In the genomic region with DNA sequence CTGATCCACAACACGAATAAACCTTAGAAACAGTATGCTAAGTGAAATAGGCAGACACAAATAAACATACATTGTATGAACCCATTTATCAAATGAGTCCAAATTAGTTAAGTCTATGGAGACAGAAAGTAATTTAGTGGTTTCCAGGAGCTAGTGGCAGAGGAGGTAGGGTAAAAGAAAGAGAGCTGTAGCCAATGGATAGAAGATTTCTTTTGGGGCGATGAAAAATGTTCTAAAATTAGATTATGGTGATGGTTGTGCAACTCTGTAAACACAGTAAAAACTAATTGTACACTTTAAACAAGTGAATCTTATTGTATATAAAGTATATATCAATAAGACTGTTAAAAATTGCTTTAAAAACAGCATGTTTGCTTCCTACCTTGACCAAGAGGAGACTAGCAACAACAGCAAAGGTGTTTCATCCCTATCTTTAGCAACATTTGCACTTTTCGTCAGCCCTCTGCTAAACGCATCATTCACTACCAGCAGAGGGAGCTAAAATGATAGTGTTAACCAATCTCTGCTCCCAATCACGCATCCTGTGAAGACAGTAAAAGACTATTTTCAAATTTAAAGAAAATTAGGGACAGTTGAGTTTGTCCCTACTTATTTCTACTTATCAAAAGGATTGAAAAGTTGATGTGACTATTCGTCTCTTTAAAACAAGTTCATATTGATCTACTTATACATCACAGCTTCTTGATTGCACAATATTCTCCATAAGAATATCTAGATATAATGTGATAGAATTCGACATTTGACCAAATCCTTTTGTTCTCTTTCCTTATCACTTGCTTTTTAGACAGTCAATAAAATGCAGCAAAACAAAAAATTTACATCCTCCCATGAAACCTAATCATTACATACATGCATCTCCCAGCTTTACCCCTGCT, we compare ENCODE assay signal across 8 cellular contexts. TPM values are rescaled to one million over a fixed set of nuclear protein-coding genes. Genes with fewer than 3 reads are reported as not detected.
DNase-seq lines count a peak whose midpoint lies in the region; ATAC-seq and TF ChIP-seq lines count a peak whose summit lies in the region.

No MANE protein-coding gene starts in this region.

- TF ChIP-seq CTCF in activated B cell treated with CpG ODN at 0.5 μM for 24 hours (IDR thresholded peaks at IDR 0.05) (no peak), retinal pigment epithelial cell (conservative IDR thresholded peaks at IDR 0.05; ENCODE audit: low read depth, low read length) (peak; percentile 86)

- H3K4me3 Mint-ChIP-seq in activated B cell treated with CpG ODN at 0.5 μM for 24 hours, result no peak overlapping the region

- DNase-seq in COR-L47 (lab: John Stamatoyannopoulos, UW) (peak; percentile 67), NCI-H2081 treated with DMSO at 0.1 percent for 48 hours (lab: John Stamatoyannopoulos, UW) (peak; percentile 10), activated B cell treated with CpG ODN at 0.5 μM for 24 hours (no peak), glomerular visceral epithelial cell (ENCODE audit: extremely low spot score) (peak; percentile 45), retinal pigment epithelial cell (ENCODE audit: low read depth) (no peak), UCSD-AML1 (lab: John Stamatoyannopoulos, UW; ENCODE audit: unreplicated experiment) (no peak)

- ATAC-seq in GM18867 (IDR thresholded peaks at IDR 0.05; ENCODE audit: unreplicated experiment) (peak; percentile 91), HG03066 (IDR thresholded peaks at IDR 0.05; ENCODE audit: low read depth, unreplicated experiment) (peak; percentile 75), activated B cell treated with CpG ODN at 0.5 μM for 24 hours (ENCODE audit: low read depth) (peak; percentile 54)

- H3K36me3 Mint-ChIP-seq in activated B cell treated with CpG ODN at 0.5 μM for 24 hours (ENCODE audit: low read depth), result no peaks in the 10 kb centered on the region

- no peak overlapping the region for H3K27ac Mint-ChIP-seq in activated B cell treated with CpG ODN at 0.5 μM for 24 hours

- intact Hi-C loops in activated B cell treated with CpG ODN at 0.5 μM for 24 hours (cut with micrococcal nuclease), result loop anchor here (1.0 to 2.0 kb wide), 4 partner anchors 136 to 429 kb away; no protein-coding TSS in a partner anchor

- H3K4me1 Mint-ChIP-seq in activated B cell treated with CpG ODN at 0.5 μM for 24 hours, result no peaks in the 10 kb centered on the region

- H3K27me3 Mint-ChIP-seq in activated B cell treated with CpG ODN at 0.5 μM for 24 hours, result no peaks in the 10 kb centered on the region

- CTCF ChIA-PET in activated B cell treated with CpG ODN at 0.5 μM for 24 hours (lab: Charles Lee), result interaction anchor here (0.9 to 3.7 kb wide), 10 partner anchors 12 to 430 kb away, joined by 3 to 62 read pairs (median 3); no protein-coding TSS in a partner anchor

- no peak overlapping the region for H3K4me3 ChIP-seq in retinal pigment epithelial cell (ENCODE audit: low read length)

- peaks cover 20% of the 10 kb centered on the region for H3K9me3 Mint-ChIP-seq in activated B cell treated with CpG ODN at 0.5 μM for 24 hours

- POLR2A ChIA-PET in activated B cell treated with CpG ODN at 0.5 μM for 24 hours (lab: Charles Lee), result interaction anchor here (0.7 kb wide), 1 partner anchor 347 kb away, joined by 3 read pairs; no protein-coding TSS in a partner anchor

RNA-seq across cellular contexts. Expression of a gene that starts 24.0 kb away (rescaled TPM):
- total RNA-seq in activated B cell treated with CpG ODN at 0.5 μM for 24 hours, result not detected in 2 replicates

Comparison
In these comparisons a context has a peak if more than half of its experiments do, and no peak if none do; other contexts are left out.
1. DNase-seq: peak in COR-L47 (single experiment), NCI-H2081 treated with DMSO at 0.1 percent for 48 hours (single experiment) and glomerular visceral epithelial cell (single experiment); none in activated B cell treated with CpG ODN at 0.5 μM for 24 hours (single experiment), retinal pigment epithelial cell (single experiment) and UCSD-AML1 (single experiment).
2. Peak in every context shown above with its lines, with median percentiles within 50 percentile points of each other: ATAC-seq.